ENCODE assay signal across 1 cellular context in the genomic region with DNA sequence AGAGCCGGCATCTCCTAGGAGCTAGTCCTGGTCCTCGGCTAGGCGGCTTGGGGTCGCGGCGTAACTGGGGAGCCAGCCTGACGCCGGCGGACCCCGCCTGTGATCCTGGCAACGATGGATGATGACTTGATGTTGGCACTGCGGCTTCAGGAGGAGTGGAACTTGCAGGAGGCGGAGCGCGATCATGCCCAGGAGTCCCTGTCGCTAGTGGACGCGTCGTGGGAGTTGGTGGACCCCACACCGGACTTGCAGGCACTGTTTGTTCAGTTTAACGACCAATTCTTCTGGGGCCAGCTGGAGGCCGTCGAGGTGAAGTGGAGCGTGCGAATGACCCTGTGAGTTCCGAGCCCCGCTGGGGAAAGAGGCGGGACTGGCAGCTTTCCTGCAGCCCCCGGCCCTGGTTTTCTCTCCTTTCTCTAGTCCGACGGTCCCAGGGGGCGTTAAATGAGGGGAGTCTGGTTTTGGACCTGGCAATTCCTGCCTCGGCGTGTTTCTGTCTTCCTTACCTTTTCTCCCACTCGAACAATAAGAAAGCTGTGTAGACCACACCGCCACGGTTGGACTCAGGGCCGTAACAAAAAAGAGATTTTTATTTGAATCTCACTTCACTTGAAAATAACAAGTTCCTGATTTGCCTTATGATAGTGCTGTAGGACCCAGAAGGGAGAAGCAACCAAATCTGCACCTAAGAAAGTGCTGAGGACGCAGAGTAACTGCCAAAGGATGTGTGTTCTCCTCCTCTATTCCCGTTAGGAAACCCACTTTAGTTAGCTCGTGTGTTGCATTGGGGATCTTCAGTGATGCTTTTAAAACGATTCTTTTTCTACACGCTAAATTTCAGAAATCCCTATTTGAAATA.
TF ChIP-seq lines count a peak whose summit lies in the region.

A gene with protein sequence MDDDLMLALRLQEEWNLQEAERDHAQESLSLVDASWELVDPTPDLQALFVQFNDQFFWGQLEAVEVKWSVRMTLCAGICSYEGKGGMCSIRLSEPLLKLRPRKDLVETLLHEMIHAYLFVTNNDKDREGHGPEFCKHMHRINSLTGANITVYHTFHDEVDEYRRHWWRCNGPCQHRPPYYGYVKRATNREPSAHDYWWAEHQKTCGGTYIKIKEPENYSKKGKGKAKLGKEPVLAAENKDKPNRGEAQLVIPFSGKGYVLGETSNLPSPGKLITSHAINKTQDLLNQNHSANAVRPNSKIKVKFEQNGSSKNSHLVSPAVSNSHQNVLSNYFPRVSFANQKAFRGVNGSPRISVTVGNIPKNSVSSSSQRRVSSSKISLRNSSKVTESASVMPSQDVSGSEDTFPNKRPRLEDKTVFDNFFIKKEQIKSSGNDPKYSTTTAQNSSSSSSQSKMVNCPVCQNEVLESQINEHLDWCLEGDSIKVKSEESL (plus strand): TSS at position 24 of the 859 bp plus-strand sequence. CDS start 91 bp downstream, at position 115.

TF ChIP-seq in K562, 482 proteins besides CTCF, POLR2A, EP300 and RAD21 (continued from another document and continues in another):
- TF ChIP-seq, protein P1, sequence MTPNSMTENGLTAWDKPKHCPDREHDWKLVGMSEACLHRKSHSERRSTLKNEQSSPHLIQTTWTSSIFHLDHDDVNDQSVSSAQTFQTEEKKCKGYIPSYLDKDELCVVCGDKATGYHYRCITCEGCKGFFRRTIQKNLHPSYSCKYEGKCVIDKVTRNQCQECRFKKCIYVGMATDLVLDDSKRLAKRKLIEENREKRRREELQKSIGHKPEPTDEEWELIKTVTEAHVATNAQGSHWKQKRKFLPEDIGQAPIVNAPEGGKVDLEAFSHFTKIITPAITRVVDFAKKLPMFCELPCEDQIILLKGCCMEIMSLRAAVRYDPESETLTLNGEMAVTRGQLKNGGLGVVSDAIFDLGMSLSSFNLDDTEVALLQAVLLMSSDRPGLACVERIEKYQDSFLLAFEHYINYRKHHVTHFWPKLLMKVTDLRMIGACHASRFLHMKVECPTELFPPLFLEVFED (CRISPR knock-in tag; conservative IDR thresholded peaks at IDR 0.05): no peak
- TF ChIP-seq ZNF436 (CRISPR knock-in tag; IDR thresholded peaks at IDR 0.05) (no peak), ESRRA (IDR thresholded peaks at IDR 0.05; ENCODE audit: borderline replicate concordance, low read depth) (no peak), HMGN3 (IDR thresholded peaks at IDR 0.05; ENCODE audit: borderline replicate concordance, extremely low read depth, insufficient read length, low read depth, low read length) (no peak), EGR1 (conservative IDR thresholded peaks at IDR 0.05) (no peak), BRCA1 (IDR thresholded peaks at IDR 0.05) (no peak), BRCA1 (CRISPR knock-in tag; IDR thresholded peaks at IDR 0.05) (peak; percentile 57; the same call in 1 of the 2 replicates), ZNF764 (CRISPR knock-in tag; IDR thresholded peaks at IDR 0.05; ENCODE audit: low read depth) (no peak), LCOR (CRISPR knock-in tag; IDR thresholded peaks at IDR 0.05) (no peak; the same call in 1 of the 2 replicates), CCAR2 (IDR thresholded peaks at IDR 0.05; ENCODE audit: low read depth, low read length) (no peak), POLR2B (IDR thresholded peaks at IDR 0.05; ENCODE audit: low read depth, partially characterized antibody) (no peak), ADNP (tag; IDR thresholded peaks at IDR 0.05) (no peak), ZNF75A (CRISPR knock-in tag; IDR thresholded peaks at IDR 0.05) (no peak), KDM4B (IDR thresholded peaks at IDR 0.05; ENCODE audit: borderline replicate concordance in 2 of 2, low read depth in 1 of 2) (no peak), TAF7 (tag; IDR thresholded peaks at IDR 0.05) (no peak; the same call in 1 of the 2 replicates), DPF2 (IDR thresholded peaks at IDR 0.05) (no peak), ZNF551 (CRISPR knock-in tag; IDR thresholded peaks at IDR 0.05) (no peak), GTF2A2 (tag; IDR thresholded peaks at IDR 0.05) (no peak), DDX20 (tag; IDR thresholded peaks at IDR 0.05; ENCODE audit: low read depth) (no peak), PCBP2 (IDR thresholded peaks at IDR 0.05; ENCODE audit: low read depth, low read length, poor library complexity, severe bottlenecking) (no peak), HCFC1 (IDR thresholded peaks at IDR 0.05; ENCODE audit: low read depth, low read length) (no peak), ERF (CRISPR knock-in tag; IDR thresholded peaks at IDR 0.05) (0 out of 2 replicates have a peak, but pooled peaks have one; percentile 42), ZNF583 (CRISPR knock-in tag; IDR thresholded peaks at IDR 0.05) (no peak), CAMTA2 (CRISPR knock-in tag; conservative IDR thresholded peaks at IDR 0.05) (0 out of 2 replicates have a peak, but pooled peaks have one; percentile 12), TAF9B (IDR thresholded peaks at IDR 0.05; ENCODE audit: partially characterized antibody) (no peak), MYC (IDR thresholded peaks at IDR 0.05; ENCODE audit: low read depth, low read length) (no peak), MYC (CRISPR knock-in tag; IDR thresholded peaks at IDR 0.05; ENCODE audit: borderline replicate concordance, low read depth) (0 out of 2 replicates have a peak, but pooled peaks have one; percentile 31), FOXJ2 (tag; IDR thresholded peaks at IDR 0.05) (no peak), SREBF2 (CRISPR knock-in tag; IDR thresholded peaks at IDR 0.05) (no peak)
- TF ChIP-seq, protein P2, sequence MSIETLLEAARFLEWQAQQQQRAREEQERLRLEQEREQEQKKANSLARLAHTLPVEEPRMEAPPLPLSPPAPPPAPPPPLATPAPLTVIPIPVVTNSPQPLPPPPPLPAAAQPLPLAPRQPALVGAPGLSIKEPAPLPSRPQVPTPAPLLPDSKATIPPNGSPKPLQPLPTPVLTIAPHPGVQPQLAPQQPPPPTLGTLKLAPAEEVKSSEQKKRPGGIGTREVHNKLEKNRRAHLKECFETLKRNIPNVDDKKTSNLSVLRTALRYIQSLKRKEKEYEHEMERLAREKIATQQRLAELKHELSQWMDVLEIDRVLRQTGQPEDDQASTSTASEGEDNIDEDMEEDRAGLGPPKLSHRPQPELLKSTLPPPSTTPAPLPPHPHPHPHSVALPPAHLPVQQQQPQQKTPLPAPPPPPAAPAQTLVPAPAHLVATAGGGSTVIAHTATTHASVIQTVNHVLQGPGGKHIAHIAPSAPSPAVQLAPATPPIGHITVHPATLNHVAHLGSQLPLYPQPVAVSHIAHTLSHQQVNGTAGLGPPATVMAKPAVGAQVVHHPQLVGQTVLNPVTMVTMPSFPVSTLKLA (conservative IDR thresholded peaks at IDR 0.05): no peak
- TF ChIP-seq, protein P3, sequence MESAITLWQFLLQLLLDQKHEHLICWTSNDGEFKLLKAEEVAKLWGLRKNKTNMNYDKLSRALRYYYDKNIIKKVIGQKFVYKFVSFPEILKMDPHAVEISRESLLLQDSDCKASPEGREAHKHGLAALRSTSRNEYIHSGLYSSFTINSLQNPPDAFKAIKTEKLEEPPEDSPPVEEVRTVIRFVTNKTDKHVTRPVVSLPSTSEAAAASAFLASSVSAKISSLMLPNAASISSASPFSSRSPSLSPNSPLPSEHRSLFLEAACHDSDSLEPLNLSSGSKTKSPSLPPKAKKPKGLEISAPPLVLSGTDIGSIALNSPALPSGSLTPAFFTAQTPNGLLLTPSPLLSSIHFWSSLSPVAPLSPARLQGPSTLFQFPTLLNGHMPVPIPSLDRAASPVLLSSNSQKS (CRISPR knock-in tag; IDR thresholded peaks at IDR 0.05): no peak
- TF ChIP-seq, protein P4, sequence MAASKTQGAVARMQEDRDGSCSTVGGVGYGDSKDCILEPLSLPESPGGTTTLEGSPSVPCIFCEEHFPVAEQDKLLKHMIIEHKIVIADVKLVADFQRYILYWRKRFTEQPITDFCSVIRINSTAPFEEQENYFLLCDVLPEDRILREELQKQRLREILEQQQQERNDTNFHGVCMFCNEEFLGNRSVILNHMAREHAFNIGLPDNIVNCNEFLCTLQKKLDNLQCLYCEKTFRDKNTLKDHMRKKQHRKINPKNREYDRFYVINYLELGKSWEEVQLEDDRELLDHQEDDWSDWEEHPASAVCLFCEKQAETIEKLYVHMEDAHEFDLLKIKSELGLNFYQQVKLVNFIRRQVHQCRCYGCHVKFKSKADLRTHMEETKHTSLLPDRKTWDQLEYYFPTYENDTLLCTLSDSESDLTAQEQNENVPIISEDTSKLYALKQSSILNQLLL (CRISPR knock-in tag; IDR thresholded peaks at IDR 0.05; ENCODE audit: borderline replicate concordance): 0 out of 2 replicates have a peak, but pooled peaks have one; percentile 30
- TF ChIP-seq, protein P5, sequence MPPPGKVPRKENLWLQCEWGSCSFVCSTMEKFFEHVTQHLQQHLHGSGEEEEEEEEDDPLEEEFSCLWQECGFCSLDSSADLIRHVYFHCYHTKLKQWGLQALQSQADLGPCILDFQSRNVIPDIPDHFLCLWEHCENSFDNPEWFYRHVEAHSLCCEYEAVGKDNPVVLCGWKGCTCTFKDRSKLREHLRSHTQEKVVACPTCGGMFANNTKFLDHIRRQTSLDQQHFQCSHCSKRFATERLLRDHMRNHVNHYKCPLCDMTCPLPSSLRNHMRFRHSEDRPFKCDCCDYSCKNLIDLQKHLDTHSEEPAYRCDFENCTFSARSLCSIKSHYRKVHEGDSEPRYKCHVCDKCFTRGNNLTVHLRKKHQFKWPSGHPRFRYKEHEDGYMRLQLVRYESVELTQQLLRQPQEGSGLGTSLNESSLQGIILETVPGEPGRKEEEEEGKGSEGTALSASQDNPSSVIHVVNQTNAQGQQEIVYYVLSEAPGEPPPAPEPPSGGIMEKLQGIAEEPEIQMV (tag; conservative IDR thresholded peaks at IDR 0.05; ENCODE audit: low read depth): no peak
- TF ChIP-seq, protein P6, sequence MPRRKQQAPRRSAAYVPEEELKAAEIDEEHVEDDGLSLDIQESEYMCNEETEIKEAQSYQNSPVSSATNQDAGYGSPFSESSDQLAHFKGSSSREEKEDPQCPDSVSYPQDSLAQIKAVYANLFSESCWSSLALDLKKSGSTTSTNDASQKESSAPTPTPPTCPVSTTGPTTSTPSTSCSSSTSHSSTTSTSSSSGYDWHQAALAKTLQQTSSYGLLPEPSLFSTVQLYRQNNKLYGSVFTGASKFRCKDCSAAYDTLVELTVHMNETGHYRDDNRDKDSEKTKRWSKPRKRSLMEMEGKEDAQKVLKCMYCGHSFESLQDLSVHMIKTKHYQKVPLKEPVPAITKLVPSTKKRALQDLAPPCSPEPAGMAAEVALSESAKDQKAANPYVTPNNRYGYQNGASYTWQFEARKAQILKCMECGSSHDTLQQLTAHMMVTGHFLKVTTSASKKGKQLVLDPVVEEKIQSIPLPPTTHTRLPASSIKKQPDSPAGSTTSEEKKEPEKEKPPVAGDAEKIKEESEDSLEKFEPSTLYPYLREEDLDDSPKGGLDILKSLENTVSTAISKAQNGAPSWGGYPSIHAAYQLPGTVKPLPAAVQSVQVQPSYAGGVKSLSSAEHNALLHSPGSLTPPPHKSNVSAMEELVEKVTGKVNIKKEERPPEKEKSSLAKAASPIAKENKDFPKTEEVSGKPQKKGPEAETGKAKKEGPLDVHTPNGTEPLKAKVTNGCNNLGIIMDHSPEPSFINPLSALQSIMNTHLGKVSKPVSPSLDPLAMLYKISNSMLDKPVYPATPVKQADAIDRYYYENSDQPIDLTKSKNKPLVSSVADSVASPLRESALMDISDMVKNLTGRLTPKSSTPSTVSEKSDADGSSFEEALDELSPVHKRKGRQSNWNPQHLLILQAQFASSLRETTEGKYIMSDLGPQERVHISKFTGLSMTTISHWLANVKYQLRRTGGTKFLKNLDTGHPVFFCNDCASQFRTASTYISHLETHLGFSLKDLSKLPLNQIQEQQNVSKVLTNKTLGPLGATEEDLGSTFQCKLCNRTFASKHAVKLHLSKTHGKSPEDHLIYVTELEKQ (CRISPR knock-in tag; IDR thresholded peaks at IDR 0.05): no peak
- TF ChIP-seq, protein P7, sequence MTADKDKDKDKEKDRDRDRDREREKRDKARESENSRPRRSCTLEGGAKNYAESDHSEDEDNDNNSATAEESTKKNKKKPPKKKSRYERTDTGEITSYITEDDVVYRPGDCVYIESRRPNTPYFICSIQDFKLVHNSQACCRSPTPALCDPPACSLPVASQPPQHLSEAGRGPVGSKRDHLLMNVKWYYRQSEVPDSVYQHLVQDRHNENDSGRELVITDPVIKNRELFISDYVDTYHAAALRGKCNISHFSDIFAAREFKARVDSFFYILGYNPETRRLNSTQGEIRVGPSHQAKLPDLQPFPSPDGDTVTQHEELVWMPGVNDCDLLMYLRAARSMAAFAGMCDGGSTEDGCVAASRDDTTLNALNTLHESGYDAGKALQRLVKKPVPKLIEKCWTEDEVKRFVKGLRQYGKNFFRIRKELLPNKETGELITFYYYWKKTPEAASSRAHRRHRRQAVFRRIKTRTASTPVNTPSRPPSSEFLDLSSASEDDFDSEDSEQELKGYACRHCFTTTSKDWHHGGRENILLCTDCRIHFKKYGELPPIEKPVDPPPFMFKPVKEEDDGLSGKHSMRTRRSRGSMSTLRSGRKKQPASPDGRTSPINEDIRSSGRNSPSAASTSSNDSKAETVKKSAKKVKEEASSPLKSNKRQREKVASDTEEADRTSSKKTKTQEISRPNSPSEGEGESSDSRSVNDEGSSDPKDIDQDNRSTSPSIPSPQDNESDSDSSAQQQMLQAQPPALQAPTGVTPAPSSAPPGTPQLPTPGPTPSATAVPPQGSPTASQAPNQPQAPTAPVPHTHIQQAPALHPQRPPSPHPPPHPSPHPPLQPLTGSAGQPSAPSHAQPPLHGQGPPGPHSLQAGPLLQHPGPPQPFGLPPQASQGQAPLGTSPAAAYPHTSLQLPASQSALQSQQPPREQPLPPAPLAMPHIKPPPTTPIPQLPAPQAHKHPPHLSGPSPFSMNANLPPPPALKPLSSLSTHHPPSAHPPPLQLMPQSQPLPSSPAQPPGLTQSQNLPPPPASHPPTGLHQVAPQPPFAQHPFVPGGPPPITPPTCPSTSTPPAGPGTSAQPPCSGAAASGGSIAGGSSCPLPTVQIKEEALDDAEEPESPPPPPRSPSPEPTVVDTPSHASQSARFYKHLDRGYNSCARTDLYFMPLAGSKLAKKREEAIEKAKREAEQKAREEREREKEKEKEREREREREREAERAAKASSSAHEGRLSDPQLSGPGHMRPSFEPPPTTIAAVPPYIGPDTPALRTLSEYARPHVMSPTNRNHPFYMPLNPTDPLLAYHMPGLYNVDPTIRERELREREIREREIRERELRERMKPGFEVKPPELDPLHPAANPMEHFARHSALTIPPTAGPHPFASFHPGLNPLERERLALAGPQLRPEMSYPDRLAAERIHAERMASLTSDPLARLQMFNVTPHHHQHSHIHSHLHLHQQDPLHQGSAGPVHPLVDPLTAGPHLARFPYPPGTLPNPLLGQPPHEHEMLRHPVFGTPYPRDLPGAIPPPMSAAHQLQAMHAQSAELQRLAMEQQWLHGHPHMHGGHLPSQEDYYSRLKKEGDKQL (CRISPR knock-in tag; IDR thresholded peaks at IDR 0.05; ENCODE audit: borderline replicate concordance): no peak
- TF ChIP-seq, protein P8, sequence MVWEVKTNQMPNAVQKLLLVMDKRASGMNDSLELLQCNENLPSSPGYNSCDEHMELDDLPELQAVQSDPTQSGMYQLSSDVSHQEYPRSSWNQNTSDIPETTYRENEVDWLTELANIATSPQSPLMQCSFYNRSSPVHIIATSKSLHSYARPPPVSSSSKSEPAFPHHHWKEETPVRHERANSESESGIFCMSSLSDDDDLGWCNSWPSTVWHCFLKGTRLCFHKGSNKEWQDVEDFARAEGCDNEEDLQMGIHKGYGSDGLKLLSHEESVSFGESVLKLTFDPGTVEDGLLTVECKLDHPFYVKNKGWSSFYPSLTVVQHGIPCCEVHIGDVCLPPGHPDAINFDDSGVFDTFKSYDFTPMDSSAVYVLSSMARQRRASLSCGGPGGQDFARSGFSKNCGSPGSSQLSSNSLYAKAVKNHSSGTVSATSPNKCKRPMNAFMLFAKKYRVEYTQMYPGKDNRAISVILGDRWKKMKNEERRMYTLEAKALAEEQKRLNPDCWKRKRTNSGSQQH (CRISPR knock-in tag; IDR thresholded peaks at IDR 0.05): no peak
- TF ChIP-seq, protein P9, sequence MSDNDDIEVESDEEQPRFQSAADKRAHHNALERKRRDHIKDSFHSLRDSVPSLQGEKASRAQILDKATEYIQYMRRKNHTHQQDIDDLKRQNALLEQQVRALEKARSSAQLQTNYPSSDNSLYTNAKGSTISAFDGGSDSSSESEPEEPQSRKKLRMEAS (CRISPR knock-in tag; IDR thresholded peaks at IDR 0.05): peak; percentile 56
